ENCODE assay signal across 8 cellular contexts in genomic region chr6:166400649-166401250, GRCh38. TPM values are rescaled to one million over a fixed set of nuclear protein-coding genes. Genes with fewer than 3 reads are reported as not detected.
DNase-seq lines count a peak whose midpoint lies in the region; ATAC-seq and TF ChIP-seq lines count a peak whose summit lies in the region.
"Not testable (repeated sequence)": the region's sequence is repeated elsewhere in the genome, so short reads cannot be mapped to it uniquely, and the experiment has no call there.

No MANE protein-coding gene starts in this region.

- H3K23ac ChIP-seq in trophoblast cell (ENCODE audit: low read length): not testable (repeated sequence)

- not testable (repeated sequence) for H2AFZ ChIP-seq in trophoblast cell (ENCODE audit: insufficient read depth, low read length, poor library complexity)

- H3K18ac ChIP-seq in trophoblast cell (ENCODE audit: low read length): not testable (repeated sequence)

- in situ Hi-C loops in astrocyte of the cerebellum (cut with HindIII; ENCODE audit: low sequenced_read_pairs): not testable (repeated sequence)

- no CpG with 5 or more reads among the region's 16 CpGs for WGBS in trophoblast cell (ENCODE audit: extremely low coverage, insufficient coverage, insufficient read length)

- H2BK120ac ChIP-seq in trophoblast cell (ENCODE audit: insufficient read depth, low read length, poor library complexity): not testable (repeated sequence)

- H3K27ac ChIP-seq in trophoblast cell (ENCODE audit: low read depth, low read length): not testable (repeated sequence)

- not testable (repeated sequence) for H3K9me3 ChIP-seq in trophoblast cell (ENCODE audit: insufficient read depth, low read depth, low read length)

- H3K14ac ChIP-seq in trophoblast cell (ENCODE audit: low read length): not testable (repeated sequence)

- H3K4me3 ChIP-seq in AG04449 (ENCODE audit: low read depth, low read length); astrocyte of the cerebellum (ENCODE audit: low read depth, low read length); trophoblast cell (ENCODE audit: low read depth, low read length): not testable (repeated sequence)

- H2AK5ac ChIP-seq in trophoblast cell (ENCODE audit: low read length): not testable (repeated sequence)

- CTCF ChIA-PET in AG04449 (lab: Yijun Ruan, JAX): interaction anchor here (0.8 to 8.5 kb wide), 24 partner anchors 8 to 588 kb away, joined by 3 to 153 read pairs (median 6); no protein-coding TSS in a partner anchor

- H2BK12ac ChIP-seq in trophoblast cell (ENCODE audit: low read length): not testable (repeated sequence)

- not testable (repeated sequence) for H3K79me1 ChIP-seq in trophoblast cell (ENCODE audit: low read length)

- POLR2A ChIA-PET in AG04449 (lab: Yijun Ruan, JAX): not testable (repeated sequence)

- H4K12ac ChIP-seq in trophoblast cell (ENCODE audit: low read depth, low read length): not testable (repeated sequence)

- H3K4me1 ChIP-seq in trophoblast cell (ENCODE audit: control insufficient read depth in 1 of 2, insufficient read depth in 2 of 2, low read length in 2 of 2): not testable (repeated sequence)

- H3K4me2 ChIP-seq in trophoblast cell (ENCODE audit: low read length): not testable (repeated sequence)

- peak; percentile 33 for DNase-seq in AG04449 (ENCODE audit: low read depth, low spot score)
- peak; percentile 31 for DNase-seq in NCI-H2029 treated with DMSO at 0.1 percent for 48 hours (lab: John Stamatoyannopoulos, UW)
- DNase-seq in T-helper 2 cell: peak in 4 of 5 experiments; percentile 19 to 69 (median 40)
- DNase-seq in astrocyte of the cerebellum (ENCODE audit: low read depth): peak; percentile 65
- DNase-seq in left cardiac atrium: peak; percentile 60
- DNase-seq in trophoblast cell: peak; percentile 57 to 87

- H3K79me2 ChIP-seq in trophoblast cell (ENCODE audit: control insufficient read depth, insufficient read depth, low read length, poor library complexity): not testable (repeated sequence)

- H3K9ac ChIP-seq in trophoblast cell (ENCODE audit: low read length): not testable (repeated sequence)

- H4K91ac ChIP-seq in trophoblast cell (ENCODE audit: low read depth, low read length): not testable (repeated sequence)

- H4K8ac ChIP-seq in trophoblast cell (ENCODE audit: low read depth, low read length): not testable (repeated sequence)

- H3K27me3 ChIP-seq in trophoblast cell (ENCODE audit: insufficient read depth, low read length): not testable (repeated sequence)

- ATAC-seq in GM18520 (IDR thresholded peaks at IDR 0.05; ENCODE audit: unreplicated experiment): peak; percentile 67
- peak; percentile 51 for ATAC-seq in HG03039 (IDR thresholded peaks at IDR 0.05; ENCODE audit: unreplicated experiment)
- peak; percentile 79 to 89 for ATAC-seq in left cardiac atrium

- H2BK5ac ChIP-seq in trophoblast cell (ENCODE audit: low read depth, low read length, poor library complexity): not testable (repeated sequence)

- peak; percentile 75 for TF ChIP-seq CTCF in AG04449 (IDR thresholded peaks at IDR 0.05; ENCODE audit: insufficient read depth, low read length, missing control alignments)
- peak; percentile 70 for TF ChIP-seq CTCF in astrocyte of the cerebellum (IDR thresholded peaks at IDR 0.05; ENCODE audit: low read depth, low read length, missing control alignments)

- not testable (repeated sequence) for H3K4ac ChIP-seq in trophoblast cell (ENCODE audit: low read depth, low read length)

- intact Hi-C loops in left cardiac atrium (cut with DNase I): loop anchor here in 1 of 2 donors (1.0 kb wide), 1 partner anchor 124 kb away; no protein-coding TSS in a partner anchor

- H3K36me3 ChIP-seq in trophoblast cell (ENCODE audit: control insufficient read depth in 1 of 2, insufficient read depth in 2 of 2, low read length in 2 of 2): not testable (repeated sequence)

RNA-seq across cellular contexts. Expression of gene MPC1, which starts 18.0 kb away (rescaled TPM):
- 100 to 1,000 TPM; 273 to 352 TPM for total RNA-seq in left cardiac atrium
- 37.3 and 39.8 TPM in 2 replicates for polyA plus RNA-seq in trophoblast cell (2013)

RNA-seq across cellular contexts. Expression of gene SFT2D1, which starts 58.4 kb away (rescaled TPM):
- 10 to 100 TPM; 26.3 to 28.0 TPM for total RNA-seq in left cardiac atrium
- 65.4 and 66.9 TPM in 2 replicates for polyA plus RNA-seq in trophoblast cell (2013)
